10 cellular contexts compared by ENCODE assay signal in genomic region chr1:208219659-208220282, GRCh38. TPM values are rescaled to one million over a fixed set of nuclear protein-coding genes. Genes with fewer than 3 reads are reported as not detected.
DNase-seq lines count a peak whose midpoint lies in the region; ATAC-seq and TF ChIP-seq lines count a peak whose summit lies in the region.
"Had no signal": no experiment of that assay in that cellular context is flagged by ENCODE, and none has a peak within 500 bp of the region (broad histone marks: within the 10 kb centered on the region; RNA-seq: fewer than 3 reads in every experiment).

No MANE protein-coding gene starts in this region.

- POLR2A ChIA-PET in PC-3 (lab: Charles Lee; ENCODE audit: unreplicated experiment) = interaction anchor here (0.8 kb wide), 1 partner anchor 16 kb away, joined by 3 read pairs; no protein-coding TSS in a partner anchor

- peak; percentile 90 for ATAC-seq in PC-3
- ATAC-seq in HG02642 (IDR thresholded peaks at IDR 0.05; ENCODE audit: poor library complexity, unreplicated experiment) = no peak
- ATAC-seq in activated T-helper 17 cell treated with anti-CD3 and anti-CD28 coated beads, Interleukin-2, amount 50 U/mL, for 72 hours (replicated peaks) = no peak
- no peak for ATAC-seq in GM21390 (IDR thresholded peaks at IDR 0.05; ENCODE audit: unreplicated experiment)

- CTCF ChIA-PET in PC-3 (lab: Charles Lee) = interaction anchor here (0.6 to 1.1 kb wide), 3 partner anchors 16 to 80 kb away, joined by 3 to 7 read pairs (median 4); no protein-coding TSS in a partner anchor

- H3K4me1 Mint-ChIP-seq in mesothelial cell of epicardium = peaks cover 32% of the 10 kb centered on the region
- H3K4me1 Mint-ChIP-seq in activated T-helper 17 cell treated with anti-CD3 and anti-CD28 coated beads, Interleukin-2, amount 50 U/mL, for 72 hours = no peaks in the 10 kb centered on the region

- H3K9ac ChIP-seq in PC-3 (ENCODE audit: low read length) = peak overlapping the region; percentile 44
- H3K9ac ChIP-seq in duodenal mucosa (ENCODE audit: low read depth in 1 of 2, low read length in 2 of 2) = no peak overlapping the region

- peak overlapping the region; percentile 72 for H3K4me2 ChIP-seq in PC-3 (ENCODE audit: low read length)

- H3K9me3 ChIP-seq in PC-3 (ENCODE audit: low read length) (no peaks in the 10 kb centered on the region), duodenal mucosa (ENCODE audit: control insufficient read depth in 1 of 2, low read length in 2 of 2) (no peaks in the 10 kb centered on the region)

- no peaks in the 10 kb centered on the region for H3F3A ChIP-seq in PC-3 (ENCODE audit: low read length, unreplicated experiment)

- H3K9me2 ChIP-seq in PC-3 (replicated peaks; ENCODE audit: low read length) = no peaks in the 10 kb centered on the region

- H3K36me3 ChIP-seq in PC-3 (ENCODE audit: low read depth, low read length) (peaks cover 4% of the 10 kb centered on the region; the same call in 1 of the 2 replicates), duodenal mucosa (ENCODE audit: control insufficient read depth in 1 of 2, insufficient read depth in 2 of 2, low read length in 2 of 2) (peaks cover 22 to 31% of the 10 kb centered on the region in 2 donors)

- intact Hi-C loops in PC-3 (cut with micrococcal nuclease) = loop anchor here (1.0 kb wide), 2 partner anchors 16 to 35 kb away; no protein-coding TSS in a partner anchor

- H3K4me3 ChIP-seq in PC-3 (ENCODE audit: low read length) (peak overlapping the region; percentile 48), duodenal mucosa (ENCODE audit: low read depth in 1 of 2, low read length in 2 of 2) (no peak overlapping the region)

- H3K4me3 Mint-ChIP-seq in mesothelial cell of epicardium = no peak overlapping the region
- H3K4me3 Mint-ChIP-seq in activated T-helper 17 cell treated with anti-CD3 and anti-CD28 coated beads, Interleukin-2, amount 50 U/mL, for 72 hours = no peak overlapping the region

- TF ChIP-seq CTCF in PC-3 (conservative IDR thresholded peaks at IDR 0.05; ENCODE audit: low read depth, low read length) = no peak
- TF ChIP-seq CTCF in mesothelial cell of epicardium (IDR thresholded peaks at IDR 0.05; ENCODE audit: unreplicated experiment) = no peak

- H3K27ac ChIP-seq in PC-3 (ENCODE audit: low read length) (peak overlapping the region; percentile 89), duodenal mucosa (ENCODE audit: low read depth, low read length) (peak overlapping the region; percentile 35)

- H3K27ac Mint-ChIP-seq in mesothelial cell of epicardium = peak overlapping the region; percentile 89
- no peak overlapping the region for H3K27ac Mint-ChIP-seq in activated T-helper 17 cell treated with anti-CD3 and anti-CD28 coated beads, Interleukin-2, amount 50 U/mL, for 72 hours

- H3K27me3 Mint-ChIP-seq in mesothelial cell of epicardium (ENCODE audit: low read depth) = no peaks in the 10 kb centered on the region
- H3K27me3 Mint-ChIP-seq in activated T-helper 17 cell treated with anti-CD3 and anti-CD28 coated beads, Interleukin-2, amount 50 U/mL, for 72 hours = peaks cover 16% of the 10 kb centered on the region

- peak overlapping the region; percentile 73 for H2AFZ ChIP-seq in PC-3 (ENCODE audit: low read length)

- H3K9me3 Mint-ChIP-seq in mesothelial cell of epicardium = no peaks in the 10 kb centered on the region
- no peaks in the 10 kb centered on the region for H3K9me3 Mint-ChIP-seq in activated T-helper 17 cell treated with anti-CD3 and anti-CD28 coated beads, Interleukin-2, amount 50 U/mL, for 72 hours

- peaks cover 55% of the 10 kb centered on the region for H3K4me1 ChIP-seq in PC-3 (ENCODE audit: insufficient read depth, low read length)
- peaks cover 0 to 10% of the 10 kb centered on the region in 2 donors for H3K4me1 ChIP-seq in duodenal mucosa (ENCODE audit: control insufficient read depth in 1 of 2, insufficient read depth in 2 of 2, low read length in 2 of 2)

- no peaks in the 10 kb centered on the region for H3K27me3 ChIP-seq in PC-3 (ENCODE audit: low read length)
- H3K27me3 ChIP-seq in duodenal mucosa (ENCODE audit: control insufficient read depth in 1 of 2, insufficient read depth in 2 of 2, low read length in 2 of 2) = no peaks in the 10 kb centered on the region

- no peaks in the 10 kb centered on the region for H4K20me1 ChIP-seq in PC-3 (ENCODE audit: low read length)

- peak; percentile 63 for DNase-seq in 8988T
- DNase-seq in PC-3 = peak; percentile 92
- DNase-seq in mesothelial cell of epicardium (ENCODE audit: low spot score in 2 of 2, unreplicated experiment in 2 of 2) = no peak
- DNase-seq in stimulated activated CD4-positive, alpha-beta T cell treated with anti-CD3 and anti-CD28 coated beads, Interleukin-4, amount 100 ng/mL, for 4 hours = no peak
- DNase-seq: activated CD8-positive, alpha-beta memory T cell treated with anti-CD3 and anti-CD28 coated beads, Interleukin-2, amount 50 U/mL, for 48 hours; NCI-H1930 had no signal

- peaks cover 13% of the 10 kb centered on the region for H3K79me2 ChIP-seq in PC-3 (ENCODE audit: low read length)

- H3K36me3 Mint-ChIP-seq in mesothelial cell of epicardium = peaks cover 10% of the 10 kb centered on the region
- no peaks in the 10 kb centered on the region for H3K36me3 Mint-ChIP-seq in activated T-helper 17 cell treated with anti-CD3 and anti-CD28 coated beads, Interleukin-2, amount 50 U/mL, for 72 hours (ENCODE audit: low read depth)

- BruUV-seq in PC-3 (replicated peaks; lab: Mats Ljungman, UMichigan) = TSS peak; percentile 65

RNA-seq across cellular contexts. Expression of gene PLXNA2, which starts 24.4 kb away (rescaled TPM):
- total RNA-seq in PC-3 (2014; rRNA removed) (15.8 and 16.2 TPM in 2 replicates), mesothelial cell of epicardium (13.2 to 16.5 TPM (median 14.7 TPM) in 3 replicates)
- total RNA-seq in activated T-helper 17 cell treated with anti-CD3 and anti-CD28 coated beads, Interleukin-2, amount 50 U/mL, for 72 hours = under 1 TPM in 1 of 2 donors, not detected in 1; 0.09 TPM

Comparison
In these comparisons a context has a peak if more than half of its experiments do, and no peak if none do; other contexts are left out.
1. DNase-seq: peak in 8988T (single experiment) and PC-3 (single experiment); none in mesothelial cell of epicardium (0 of 2) and stimulated activated CD4-positive, alpha-beta T cell treated with anti-CD3 and anti-CD28 coated beads, Interleukin-4, amount 100 ng/mL, for 4 hours (0 of 2).
2. RNA of gene PLXNA2, which starts 24.4 kb away (total RNA-seq): 15.8 to 16.2 TPM in PC-3 and 13.2 to 16.5 TPM in mesothelial cell of epicardium; 0.09 TPM in activated T-helper 17 cell treated with anti-CD3 and anti-CD28 coated beads, Interleukin-2, amount 50 U/mL, for 72 hours; every median in the first group is over 10 times any median in the second.